ENCODE assay signal across 1 cellular context in the genomic region with DNA sequence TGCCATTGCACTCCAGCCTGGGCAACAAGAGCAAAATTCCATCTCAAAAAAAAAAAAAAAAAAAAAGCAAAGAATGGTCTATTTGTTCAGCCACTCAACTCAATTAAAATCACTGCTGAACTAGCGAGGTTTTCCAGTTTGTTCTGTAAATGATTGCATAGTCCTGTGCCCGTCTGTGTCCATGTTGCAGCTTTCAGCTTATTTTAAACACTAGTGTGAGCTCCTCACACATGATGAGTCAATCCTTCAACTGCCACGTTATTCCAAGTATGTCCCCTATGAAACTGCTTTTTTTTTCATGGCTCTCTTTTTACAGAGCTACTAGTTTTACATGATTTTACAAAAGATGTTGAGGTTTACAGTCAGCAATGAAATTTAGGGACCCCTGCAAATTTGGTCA.
TF ChIP-seq lines count a peak whose summit lies in the region.

No MANE protein-coding gene starts in this region.

TF ChIP-seq in endothelial cell of umbilical vein, 7 proteins besides CTCF, POLR2A, EP300 and RAD21:
- TF ChIP-seq FOS (IDR thresholded peaks at IDR 0.05; ENCODE audit: borderline replicate concordance, insufficient read depth, low read length), result no peak
- TF ChIP-seq POLR2AphosphoS5 (IDR thresholded peaks at IDR 0.05; ENCODE audit: insufficient read depth, low read depth, low read length), result no peak
- TF ChIP-seq JUN (IDR thresholded peaks at IDR 0.05; ENCODE audit: borderline replicate concordance, insufficient read depth, insufficient read length, low read depth), result no peak
- TF ChIP-seq, protein P1, sequence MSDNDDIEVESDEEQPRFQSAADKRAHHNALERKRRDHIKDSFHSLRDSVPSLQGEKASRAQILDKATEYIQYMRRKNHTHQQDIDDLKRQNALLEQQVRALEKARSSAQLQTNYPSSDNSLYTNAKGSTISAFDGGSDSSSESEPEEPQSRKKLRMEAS (IDR thresholded peaks at IDR 0.05; ENCODE audit: insufficient read depth, insufficient read length), result no peak
- TF ChIP-seq GATA2 (IDR thresholded peaks at IDR 0.05; ENCODE audit: insufficient read depth, insufficient read length, low read depth, low read length), result no peak
- TF ChIP-seq EZH2 (IDR thresholded peaks at IDR 0.05; ENCODE audit: borderline replicate concordance, low read depth, low read length, severe bottlenecking), result no peak
- TF ChIP-seq MYC (IDR thresholded peaks at IDR 0.05; ENCODE audit: low read depth, low read length), result no peak
